In genomic region chr9:113536483-113537226, GRCh38 we compare ENCODE assay signal across 9 cellular contexts.
A peak's percentile ranks its signal among the peaks of the same experiment; 100 is the strongest.
DNase-seq lines count a peak whose midpoint lies in the region; ATAC-seq and TF ChIP-seq lines count a peak whose summit lies in the region.
"Had no signal": no experiment of that assay in that cellular context is flagged by ENCODE, and none has a peak within 500 bp of the region (broad histone marks: within the 10 kb centered on the region; RNA-seq: fewer than 3 reads in every experiment).

No MANE protein-coding gene starts in this region.

- H3K79me1 ChIP-seq in mesendoderm (ENCODE audit: low read length): no peaks in the 10 kb centered on the region

- H3K9me3 ChIP-seq in adipocyte (ENCODE audit: control insufficient read depth, low read length) (no peaks in the 10 kb centered on the region), OCI-LY7 (ENCODE audit: low read length) (no peaks in the 10 kb centered on the region)

- intact Hi-C loops in OCI-LY7 (cut with micrococcal nuclease; ENCODE audit: unreplicated experiment): no loop called here

- no CpG with 5 or more reads among the region's 21 CpGs for WGBS in mesendoderm (ENCODE audit: extremely low coverage, insufficient coverage, low lambda C conversion rate)

- no TSS peak for BruUV-seq in OCI-LY7 (replicated peaks; lab: Mats Ljungman, UMichigan)

- no peak overlapping the region for H2BK120ac ChIP-seq in mesendoderm (ENCODE audit: low read depth, low read length)

- H3K4me1 ChIP-seq in adipocyte (ENCODE audit: control insufficient read depth, insufficient read depth, low read length): peaks cover 33% of the 10 kb centered on the region
- H3K4me1 ChIP-seq in mesendoderm (ENCODE audit: control insufficient read depth, low read depth, low read length): no peaks in the 10 kb centered on the region
- peaks cover 6% of the 10 kb centered on the region for H3K4me1 ChIP-seq in OCI-LY7 (ENCODE audit: insufficient read depth, low read length, poor library complexity, severe bottlenecking)

- H3K36me3 ChIP-seq in adipocyte (ENCODE audit: control insufficient read depth, insufficient read depth, low read length, severe bottlenecking): no peaks in the 10 kb centered on the region
- H3K36me3 ChIP-seq in mesendoderm (ENCODE audit: control insufficient read depth, insufficient read depth, low read length): no peaks in the 10 kb centered on the region
- 0 out of 2 replicates have a peak, but pooled peaks cover 8% of the 10 kb centered on the region for H3K36me3 ChIP-seq in OCI-LY7 (ENCODE audit: insufficient read depth, low read length)

- ATAC-seq in GM21619 (IDR thresholded peaks at IDR 0.05; ENCODE audit: unreplicated experiment): no peak
- ATAC-seq: activated CD8-positive, alpha-beta T cell treated with anti-CD3 and anti-CD28 coated beads, Interleukin-2, amount 10 ng/mL, durations not matched to agents 7 days and 5 days had no signal

- H3K27me3 ChIP-seq in adipocyte (replicated peaks; ENCODE audit: control insufficient read depth, insufficient read depth, low read length): peaks cover 2% of the 10 kb centered on the region
- H3K27me3 ChIP-seq in mesendoderm (ENCODE audit: insufficient read depth, low read length, poor library complexity): no peaks in the 10 kb centered on the region

- no peak overlapping the region for H2BK5ac ChIP-seq in mesendoderm (ENCODE audit: low read length)

- H2AFZ ChIP-seq in OCI-LY7 (ENCODE audit: low read length): no peak overlapping the region

- H3K4me2 ChIP-seq in mesendoderm (ENCODE audit: low read length): no peak overlapping the region
- no peak overlapping the region for H3K4me2 ChIP-seq in OCI-LY7 (ENCODE audit: low read length)

- POLR2A ChIA-PET in OCI-LY7 (lab: Charles Lee): interaction anchor here (1.2 to 1.3 kb wide), 2 partner anchors 25 to 45 kb away, joined by 3 read pairs; no protein-coding TSS in a partner anchor

- CTCF ChIA-PET in OCI-LY7 (lab: Charles Lee; ENCODE audit: unreplicated experiment): no interaction called here

- peak overlapping the region; percentile 22 for H3K56ac ChIP-seq in mesendoderm (ENCODE audit: low read length)

- H3K79me2 ChIP-seq in mesendoderm (ENCODE audit: control insufficient read depth, insufficient read depth, low read length) (no peaks in the 10 kb centered on the region), OCI-LY7 (ENCODE audit: insufficient read depth, low read depth, low read length) (no peaks in the 10 kb centered on the region)

- H4K8ac ChIP-seq in mesendoderm (ENCODE audit: low read depth, low read length): no peak overlapping the region

- no peaks in the 10 kb centered on the region for H3K9me2 ChIP-seq in OCI-LY7 (ENCODE audit: insufficient read depth, low read length)

- H3K4me3 ChIP-seq in adipocyte (ENCODE audit: low read length) (peak overlapping the region; percentile 18), fibroblast of the aortic adventitia (ENCODE audit: low read depth, low read length) (no peak overlapping the region), mesendoderm (ENCODE audit: low read length) (no peak overlapping the region), OCI-LY7 (ENCODE audit: low read depth, low read length, poor library complexity, severe bottlenecking) (no peak overlapping the region)

- no peak overlapping the region for H3K27ac ChIP-seq in mesendoderm (ENCODE audit: low read depth, low read length)
- no peak overlapping the region for H3K27ac ChIP-seq in OCI-LY7 (ENCODE audit: low read depth, low read length, poor library complexity, severe bottlenecking)

- DNase-seq in adipocyte (ENCODE audit: low read depth) (no peak), fibroblast of the aortic adventitia (ENCODE audit: low read depth) (peak; percentile 49), mesendoderm (peak; percentile 75), superior temporal gyrus (ENCODE audit: extremely low spot score) (peak; percentile 56), SIG-M5 treated with dmso at 0.1 percent for 504 hours (lab: John Stamatoyannopoulos, UW; ENCODE audit: unreplicated experiment) (no peak), middle frontal gyrus (ENCODE audit: extremely low spot score, low spot score) (no peak), OCI-LY7 (ENCODE audit: low spot score) (no peak)
- DNase-seq: activated CD8-positive, alpha-beta T cell treated with anti-CD3 and anti-CD28 coated beads, Interleukin-2, amount 10 ng/mL, durations not matched to agents 7 days and 5 days had no signal

- H3K9ac ChIP-seq in adipocyte (ENCODE audit: low read length): peak overlapping the region; percentile 40
- peak overlapping the region; percentile 18 for H3K9ac ChIP-seq in mesendoderm (ENCODE audit: low read length)

- H2BK15ac ChIP-seq in mesendoderm (replicated peaks; ENCODE audit: low read depth): no peak overlapping the region

- H3K4ac ChIP-seq in mesendoderm (ENCODE audit: low read depth, low read length): no peak overlapping the region

- H4K5ac ChIP-seq in mesendoderm (ENCODE audit: low read length): no peak overlapping the region

- TF ChIP-seq CTCF in fibroblast of the aortic adventitia (IDR thresholded peaks at IDR 0.05; ENCODE audit: insufficient read depth, low read length): no peak
- TF ChIP-seq CTCF in OCI-LY7 (conservative IDR thresholded peaks at IDR 0.05; ENCODE audit: low read length): no peak

- H3K18ac ChIP-seq in mesendoderm (ENCODE audit: low read length): no peak overlapping the region

- no peak overlapping the region for H3K23ac ChIP-seq in mesendoderm (ENCODE audit: low read length)

- H2AK5ac ChIP-seq in mesendoderm (ENCODE audit: low read length): no peak overlapping the region

- H4K20me1 ChIP-seq in OCI-LY7 (ENCODE audit: insufficient read depth, low read length): no peaks in the 10 kb centered on the region

Comparison
In these comparisons a context has a peak if more than half of its experiments do, and no peak if none do; other contexts are left out.
1. DNase-seq: peak in fibroblast of the aortic adventitia (single experiment), mesendoderm (single experiment) and superior temporal gyrus (single experiment); none in adipocyte (single experiment), SIG-M5 treated with dmso at 0.1 percent for 504 hours (single experiment), middle frontal gyrus (single experiment) and OCI-LY7 (single experiment).